16 cellular contexts compared by ENCODE assay signal in genomic region chr3:66408458-66408857, GRCh38.
A peak's percentile ranks its signal among the peaks of the same experiment; 100 is the strongest.
DNase-seq lines count a peak whose midpoint lies in the region; ATAC-seq and TF ChIP-seq lines count a peak whose summit lies in the region.
"Had no signal": no experiment of that assay in that cellular context is flagged by ENCODE, and none has a peak within 500 bp of the region (broad histone marks: within the 10 kb centered on the region; RNA-seq: fewer than 3 reads in every experiment).

No MANE protein-coding gene starts in this region.

- TF ChIP-seq POLR2A in heart left ventricle (IDR thresholded peaks at IDR 0.05) = no peak

- H3K27ac ChIP-seq in heart left ventricle (peak overlapping the region in 7 of 12 donors; percentile 31 to 82 (median 62)), muscle layer of colon (ENCODE audit: low read depth, low read length) (peak overlapping the region; percentile 89), tibial artery (peak overlapping the region; percentile 69 to 77)
- H3K27ac ChIP-seq: A549, spleen had no signal

- H3K4me3 ChIP-seq in heart left ventricle (no peak overlapping the region), muscle layer of colon (ENCODE audit: low read depth in 1 of 2, low read length in 2 of 2) (no peak overlapping the region), tibial artery (no peak overlapping the region)
- H3K4me3 ChIP-seq: A549, K562, neural progenitor cell, spleen had no signal

- no peak overlapping the region for H3K9ac ChIP-seq in muscle layer of colon (ENCODE audit: low read length)
- H3K9ac ChIP-seq: neural progenitor cell had no signal

- DNase-seq in heart left ventricle = peak in 1 of 5 donors; percentile 17
- no peak for DNase-seq in Right ventricle myocardium superior
- no peak for DNase-seq in tibial artery
- no peak for DNase-seq in stimulated activated CD4-positive, alpha-beta T cell treated with anti-CD3 and anti-CD28 coated beads, Interleukin-12 subunit alpha, Interleukin-12 subunit beta, amount 100 ng/mL, for 4 hours
- DNase-seq in cerebellar nuclear complex (lab: John Stamatoyannopoulos, UW) = no peak
- DNase-seq: NCI-H1694 had no signal

- peaks cover 74% of the 10 kb centered on the region for H3K4me1 Mint-ChIP-seq in brain
- H3K4me1 Mint-ChIP-seq: CD14-positive monocyte had no signal

- peaks cover 82% of the 10 kb centered on the region for H3K36me3 Mint-ChIP-seq in brain

- no peaks in the 10 kb centered on the region for H3K27me3 Mint-ChIP-seq in brain
- H3K27me3 Mint-ChIP-seq: activated CD4-positive, alpha-beta T cell treated with anti-CD3 and anti-CD28 coated beads for 36 hours; activated naive CD8-positive, alpha-beta T cell treated with anti-CD3 and anti-CD28 coated beads, Interleukin-2, amount 50 U/mL, for 24 hours had no signal

- 84 to 94% (median 89%) methylated on average over 6 to 7 of the region's 7 CpGs for WGBS in heart left ventricle, 4 donors

- no peak for ATAC-seq in heart left ventricle
- ATAC-seq in Right ventricle myocardium superior (ENCODE audit: poor library complexity) = no peak
- no peak for ATAC-seq in HG03135 (IDR thresholded peaks at IDR 0.05; ENCODE audit: unreplicated experiment)

- H3K4me3 Mint-ChIP-seq in brain = no peak overlapping the region
- H3K4me3 Mint-ChIP-seq: activated CD4-positive, alpha-beta T cell treated with anti-CD3 and anti-CD28 coated beads for 36 hours; activated naive CD8-positive, alpha-beta T cell treated with anti-CD3 and anti-CD28 coated beads, Interleukin-2, amount 50 U/mL, for 24 hours; CD14-positive monocyte; neural progenitor cell had no signal

- no peaks in the 10 kb centered on the region for H3K9me3 ChIP-seq in heart left ventricle
- H3K9me3 ChIP-seq in muscle layer of colon (ENCODE audit: low read length) = no peaks in the 10 kb centered on the region
- no peaks in the 10 kb centered on the region for H3K9me3 ChIP-seq in tibial artery
- H3K9me3 ChIP-seq: A549, spleen had no signal

- H3K27ac Mint-ChIP-seq in brain = peak overlapping the region in 4 of 5 experiments; percentile 41 to 92 (median 82)
- H3K27ac Mint-ChIP-seq: activated CD4-positive, alpha-beta T cell treated with anti-CD3 and anti-CD28 coated beads for 36 hours; activated naive CD8-positive, alpha-beta T cell treated with anti-CD3 and anti-CD28 coated beads, Interleukin-2, amount 50 U/mL, for 24 hours had no signal

- TF ChIP-seq CTCF in heart left ventricle (IDR thresholded peaks at IDR 0.05) (no peak), brain (conservative IDR thresholded peaks at IDR 0.05) (no peak), tibial artery (IDR thresholded peaks at IDR 0.05) (no peak)

- intact Hi-C loops in heart left ventricle (cut with DNase I) (loop anchor here in 9 of 10 donors (2.0 to 10.0 kb wide), 6 partner anchors 89 to 409 kb away; partner anchors contain the start of gene LRIG1 (in 5 of the 9)), Right ventricle myocardium superior (cut with DNase I) (loop anchor here (5.0 kb wide), 1 partner anchor 94 kb away; the partner anchor contains the start of gene LRIG1), tibial artery (cut with DNase I; ENCODE audit: low total_unique reads) (loop anchor here (5.0 kb wide), 2 partner anchors 94 to 414 kb away; partner anchors contain the start of gene LRIG1)

- H3K27me3 ChIP-seq in heart left ventricle (no peaks in the 10 kb centered on the region), muscle layer of colon (ENCODE audit: control insufficient read depth in 1 of 2, insufficient read depth in 2 of 2, low read length in 2 of 2) (no peaks in the 10 kb centered on the region), tibial artery (no peaks in the 10 kb centered on the region)
- H3K27me3 ChIP-seq: neural progenitor cell, spleen had no signal

- H3K4me1 ChIP-seq in heart left ventricle (peaks cover 4 to 89% (median 45%) of the 10 kb centered on the region in 12 donors), muscle layer of colon (ENCODE audit: insufficient read depth, low read length) (peaks cover 97% of the 10 kb centered on the region), tibial artery (peaks cover 5 to 81% (median 56%) of the 10 kb centered on the region in 4 donors)

- no peaks in the 10 kb centered on the region for H3K9me3 Mint-ChIP-seq in brain
- H3K9me3 Mint-ChIP-seq: activated naive CD8-positive, alpha-beta T cell treated with anti-CD3 and anti-CD28 coated beads, Interleukin-2, amount 50 U/mL, for 24 hours; neural progenitor cell had no signal

- H3K36me3 ChIP-seq in heart left ventricle (peaks cover 0 to 93% (median 64%) of the 10 kb centered on the region in 9 donors), muscle layer of colon (ENCODE audit: insufficient read depth, low read length) (peaks cover 79% of the 10 kb centered on the region), tibial artery (peaks cover 17 to 97% (median 44%) of the 10 kb centered on the region in 3 donors)
